Comparison of ENCODE assay signal across 11 cellular contexts in the genomic region with DNA sequence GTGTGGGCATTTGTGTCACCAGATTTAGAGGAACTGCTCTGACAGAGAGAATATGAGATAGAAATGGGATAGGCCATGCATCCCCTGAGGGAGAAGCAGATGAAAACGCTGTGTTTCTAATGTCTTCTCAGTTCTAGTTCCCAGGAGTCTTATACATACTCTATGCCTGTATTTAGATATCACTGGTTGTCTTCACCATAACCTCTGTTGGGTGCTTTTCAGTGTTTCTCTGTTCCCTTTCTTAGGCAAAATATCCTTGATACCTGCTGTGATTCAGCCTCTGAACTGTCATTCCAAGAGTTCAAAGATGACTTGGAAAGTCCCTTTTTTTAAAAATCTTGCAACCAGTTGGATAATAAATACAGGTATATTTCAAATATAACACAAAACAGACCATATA.
DNase-seq lines count a peak whose midpoint lies in the region; ATAC-seq and TF ChIP-seq lines count a peak whose summit lies in the region.
"Had no signal": no experiment of that assay in that cellular context is flagged by ENCODE, and none has a peak within 500 bp of the region (broad histone marks: within the 10 kb centered on the region; RNA-seq: fewer than 3 reads in every experiment).

No MANE protein-coding gene starts in this region.

- H3K36me3 ChIP-seq in DND-41 (ENCODE audit: insufficient read depth, low read length) (no peaks in the 10 kb centered on the region), MG63 (no peaks in the 10 kb centered on the region)
- H3K36me3 ChIP-seq: left lung had no signal

- peaks cover 43% of the 10 kb centered on the region for H3K4me1 ChIP-seq in DND-41 (ENCODE audit: insufficient read depth, low read length)
- H3K4me1 ChIP-seq: foreskin keratinocyte, left lung had no signal

- no peak for TF ChIP-seq CTCF in DND-41 (IDR thresholded peaks at IDR 0.05; ENCODE audit: borderline replicate concordance, extremely low read depth, low read length, poor library complexity, severe bottlenecking)

- no peak overlapping the region for H3K9ac ChIP-seq in DND-41 (ENCODE audit: low read depth, low read length)

- peak overlapping the region; percentile 45; the same call in 1 of the 2 replicates for H2AFZ ChIP-seq in DND-41 (ENCODE audit: low read depth, low read length)

- H3K4me3 ChIP-seq in DND-41 (ENCODE audit: low read depth in 1 of 2, low read length in 2 of 2) (no peak overlapping the region), MG63 (no peak overlapping the region)
- H3K4me3 ChIP-seq: left lung had no signal

- H3K79me2 ChIP-seq in DND-41 (ENCODE audit: insufficient read depth, low read length), result no peaks in the 10 kb centered on the region

- no peak for DNase-seq in DND-41
- no peak for DNase-seq in NOMO-1 treated with dmso at 0.1 percent for 144 hours (lab: John Stamatoyannopoulos, UW; ENCODE audit: unreplicated experiment)
- DNase-seq in MG63, result no peak
- no peak for DNase-seq in left lobe of liver (ENCODE audit: low spot score)
- DNase-seq in middle frontal gyrus (ENCODE audit: extremely low spot score, low spot score), result no peak
- DNase-seq: DMS153, foreskin keratinocyte, left lung had no signal

- H3K9me3 ChIP-seq in DND-41 (ENCODE audit: insufficient read depth, low read length, severe bottlenecking) (no peaks in the 10 kb centered on the region), MG63 (no peaks in the 10 kb centered on the region)
- H3K9me3 ChIP-seq: left lung had no signal

- H4K20me1 ChIP-seq in DND-41 (ENCODE audit: insufficient read depth, low read length), result no peaks in the 10 kb centered on the region

- ATAC-seq in DND-41 (ENCODE audit: insufficient read depth, low read depth) (no peak), GM19035 (IDR thresholded peaks at IDR 0.05; ENCODE audit: unreplicated experiment) (peak; percentile 57), HG02623 (IDR thresholded peaks at IDR 0.05; ENCODE audit: unreplicated experiment) (peak; percentile 74), HG03442 (IDR thresholded peaks at IDR 0.05; ENCODE audit: unreplicated experiment) (peak; percentile 80), left lobe of liver (no peak)
- ATAC-seq: foreskin keratinocyte, left lung had no signal

- no peak overlapping the region for H3K27ac ChIP-seq in DND-41 (ENCODE audit: low read length)
- H3K27ac ChIP-seq: foreskin keratinocyte, left lung had no signal

- H3K27me3 ChIP-seq in DND-41 (ENCODE audit: insufficient read depth, low read length, poor library complexity), result no peaks in the 10 kb centered on the region
- H3K27me3 ChIP-seq in MG63, result no peaks in the 10 kb centered on the region
- H3K27me3 ChIP-seq: foreskin keratinocyte, left lung had no signal

- no peak overlapping the region for H3K4me2 ChIP-seq in DND-41 (ENCODE audit: insufficient read depth, low read length)

Comparison
In these comparisons a context has a peak if more than half of its experiments do, and no peak if none do; other contexts are left out.
1. ATAC-seq: peak in GM19035 (single experiment), HG02623 (single experiment) and HG03442 (single experiment); none in DND-41 (single experiment) and left lobe of liver (single experiment).